ENCODE assay signal across 18 cellular contexts in genomic region chr20:17935186-17935585, GRCh38.
"Had no signal": no experiment of that assay in that cellular context is flagged by ENCODE, and none has a peak within 500 bp of the region (broad histone marks: within the 10 kb centered on the region; RNA-seq: fewer than 3 reads in every experiment).

No MANE protein-coding gene starts in this region.

- H3K9me3 Mint-ChIP-seq: naive thymus-derived CD8-positive, alpha-beta T cell had no signal

- H3K27ac ChIP-seq: adrenal gland, psoas muscle, upper lobe of left lung had no signal

- H3K27ac Mint-ChIP-seq: T-helper 17 cell had no signal

- H3K36me3 ChIP-seq: adrenal gland, sigmoid colon, upper lobe of left lung had no signal

- ATAC-seq: left cardiac atrium; naive thymus-derived CD8-positive, alpha-beta T cell; psoas muscle; T-helper 17 cell had no signal

- H3K4me3 ChIP-seq: adrenal gland, lung, psoas muscle, sigmoid colon, upper lobe of left lung had no signal

- DNase-seq: activated CD4-positive, alpha-beta T cell treated with anti-CD3 and anti-CD28 coated beads, Interleukin-2, amount 50 U/mL, for 1 hour; activated naive CD4-positive, alpha-beta T cell treated with anti-CD3 and anti-CD28 coated beads, Interleukin-2, amount 50 U/mL, for 16 hours; activated T-cell treated with anti-CD3 and anti-CD28 coated beads for 4 hours; adrenal gland; cerebellar nuclear complex; dermis blood vessel endothelial cell; left cardiac atrium; naive thymus-derived CD8-positive, alpha-beta T cell; occipital lobe; psoas muscle; sigmoid colon; stimulated activated CD4-positive, alpha-beta T cell treated with anti-CD3 and anti-CD28 coated beads, Interleukin-12 subunit alpha, Interleukin-12 subunit beta, amount 100 ng/mL, for 4 hours; stimulated activated naive CD4-positive, alpha-beta T cell; T-helper 17 cell; upper lobe of left lung had no signal

- H3K27me3 ChIP-seq: adrenal gland, sigmoid colon, upper lobe of left lung had no signal

- H3K4me3 Mint-ChIP-seq: brain, endodermal cell, T-helper 17 cell had no signal

- H3K9me3 ChIP-seq: adrenal gland, psoas muscle, sigmoid colon had no signal
